4 cellular contexts compared by ENCODE assay signal in the genomic region with DNA sequence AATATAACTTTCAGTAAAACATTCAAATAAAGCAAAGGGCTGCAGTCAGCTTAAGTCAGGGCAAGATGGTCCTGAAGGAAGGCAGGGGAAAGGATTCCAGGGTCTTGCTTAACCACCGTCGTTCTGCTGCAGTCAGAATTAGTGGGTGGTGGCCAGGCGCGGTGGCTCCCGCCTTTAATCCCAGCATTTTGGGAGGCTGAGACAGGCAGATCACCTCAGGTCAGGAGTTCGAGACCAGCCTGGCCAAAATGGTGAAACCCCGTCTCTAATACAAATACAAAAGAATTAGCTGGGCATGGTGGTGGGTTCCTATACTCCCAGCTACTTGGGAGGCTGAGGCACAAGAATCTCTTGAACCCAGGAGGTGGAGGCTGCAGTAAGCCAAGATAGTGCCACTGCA. TPM values are rescaled to one million over a fixed set of nuclear protein-coding genes. Genes with fewer than 3 reads are reported as not detected.
"Had no signal": no experiment of that assay in that cellular context is flagged by ENCODE, and none has a peak within 500 bp of the region (broad histone marks: within the 10 kb centered on the region; RNA-seq: fewer than 3 reads in every experiment).

No MANE protein-coding gene starts in this region.

- DNase-seq: GDM1, GF-D8 had no signal

- ATAC-seq: GM12878 had no signal

- H3K4me3 ChIP-seq: GM12878 had no signal

RNA-seq across cellular contexts. Expression of a gene that starts 6.8 kb away (rescaled TPM):
- total RNA-seq: G401, GM12878 had no signal

RNA-seq across cellular contexts. Expression of a gene that starts 13.6 kb away (rescaled TPM):
- total RNA-seq: G401, GM12878 had no signal

RNA-seq across cellular contexts. Expression of a gene that starts 17.1 kb away (rescaled TPM):
- total RNA-seq: G401, GM12878 had no signal

RNA-seq across cellular contexts. Expression of a gene that starts 34.7 kb away (rescaled TPM):
- total RNA-seq: G401, GM12878 had no signal

RNA-seq across cellular contexts. Expression of a gene that starts 44.4 kb away (rescaled TPM):
- total RNA-seq: G401, GM12878 had no signal
